26 cellular contexts compared by ENCODE assay signal in the genomic region with DNA sequence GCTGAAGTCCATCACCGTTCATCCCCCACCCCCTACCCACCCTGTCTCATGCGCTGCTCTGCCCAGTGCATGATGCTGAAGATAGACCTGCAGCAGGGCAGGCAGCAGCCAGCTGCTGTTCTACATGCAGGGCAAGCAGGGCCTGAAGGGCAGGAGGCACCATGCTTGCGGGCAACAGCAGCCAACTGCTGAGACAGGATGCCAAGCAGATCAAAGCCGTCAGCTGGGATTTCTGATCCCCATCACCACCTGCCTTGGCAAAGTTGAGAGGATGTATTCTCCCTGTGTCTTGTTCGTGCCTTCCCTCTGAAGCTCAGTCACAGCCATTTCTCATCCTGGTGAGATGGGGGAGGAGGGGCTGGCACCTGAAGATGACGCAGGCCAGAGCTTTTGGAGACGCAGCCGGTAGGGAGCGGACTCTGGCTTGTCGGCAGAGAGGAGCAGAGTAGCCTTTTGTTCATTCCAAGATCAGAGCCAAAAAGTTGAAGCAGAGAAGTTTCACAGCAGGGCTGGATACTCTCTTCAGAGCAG.
"Had no signal": no experiment of that assay in that cellular context is flagged by ENCODE, and none has a peak within 500 bp of the region (broad histone marks: within the 10 kb centered on the region; RNA-seq: fewer than 3 reads in every experiment).

No MANE protein-coding gene starts in this region.

- DNase-seq: activated CD4-positive, alpha-beta T cell treated with anti-CD3 and anti-CD28 coated beads for 48 hours; activated CD4-positive, alpha-beta T cell treated with anti-CD3 and anti-CD28 coated beads, Interleukin-2, amount 50 U/mL, for 4 hours; activated CD4-positive, CD25-positive, alpha-beta regulatory T cell treated with anti-CD3 and anti-CD28 coated beads, Interleukin-2, amount 50 U/mL, for 72 hours; activated CD8-positive, alpha-beta memory T cell treated with anti-CD3 and anti-CD28 coated beads, Interleukin-2, amount 50 U/mL, for 48 hours; activated CD8-positive, alpha-beta T cell treated with anti-CD3 and anti-CD28 coated beads, Interleukin-2, amount 10 ng/mL, durations not matched to agents 7 days and 5 days; activated effector memory CD4-positive, alpha-beta T cell treated with Interleukin-2 at 50 U/mL for 16 hours; activated naive CD4-positive, alpha-beta T cell; activated T-cell treated with anti-CD3 and anti-CD28 coated beads, Interleukin-2, amount 50 U/mL, for 1 hour; aorta; Kasumi-1; KBM-7; NCI-H1105 treated with DMSO at 0.1 percent for 48 hours; NCI-H1436 treated with DMSO at 0.1 percent for 48 hours; NCI-H187 treated with DMSO at 0.1 percent for 48 hours; NCI-H2081 treated with DMSO at 0.1 percent for 48 hours; NCI-H524 treated with DMSO at 0.1 percent for 48 hours; NCI-H774; NK-92 treated with Interleukin-12 subunit alpha and Interleukin-12 subunit beta, amount 100 ng/mL, for 24 hours; OCI-M1; Peyer's patch; T-helper 17 cell; T-helper 9 cell had no signal

- H3K27me3 ChIP-seq: breast epithelium, Peyer's patch, SJSA1 had no signal

- H3K4me3 ChIP-seq: breast epithelium, Peyer's patch, SJSA1 had no signal

- H3K4me1 ChIP-seq: breast epithelium, Peyer's patch, SJSA1 had no signal

- H3K36me3 ChIP-seq: breast epithelium, Peyer's patch, SJSA1 had no signal

- H3K27ac ChIP-seq: breast epithelium, Peyer's patch, RWPE1, SJSA1 had no signal

- ATAC-seq: activated CD8-positive, alpha-beta T cell treated with anti-CD3 and anti-CD28 coated beads, Interleukin-2, amount 10 ng/mL, durations not matched to agents 7 days and 5 days; T-helper 17 cell; WTC11 had no signal

- H3K9me3 ChIP-seq: breast epithelium, Peyer's patch, SJSA1 had no signal
